Comparison of ENCODE assay signal across 18 cellular contexts in genomic region chr10:73863039-73863817, GRCh38. TPM values are rescaled to one million over a fixed set of nuclear protein-coding genes. Genes with fewer than 3 reads are reported as not detected.
A peak's percentile ranks its signal among the peaks of the same experiment; 100 is the strongest.
DNase-seq lines count a peak whose midpoint lies in the region; ATAC-seq and TF ChIP-seq lines count a peak whose summit lies in the region.
"Had no signal": no experiment of that assay in that cellular context is flagged by ENCODE, and none has a peak within 500 bp of the region (broad histone marks: within the 10 kb centered on the region; RNA-seq: fewer than 3 reads in every experiment).

No MANE protein-coding gene starts in this region.

- H3K4me1 Mint-ChIP-seq in CD4-positive, CD25-positive, alpha-beta regulatory T cell = peaks cover 4 to 92% (median 52%) of the 10 kb centered on the region in 4 donors
- H3K4me1 Mint-ChIP-seq in dendritic cell treated with granulocyte-macrophage colony-stimulating factor and Interleukin-4, amounts not matched to agents 40 ng/mL and 50 ng/mL, for 4 days (ENCODE audit: low read depth) = peaks cover 76% of the 10 kb centered on the region
- H3K4me1 Mint-ChIP-seq in WTC11 = peaks cover 22% of the 10 kb centered on the region

- H3F3A ChIP-seq in Loucy (ENCODE audit: low read depth) = peaks cover 10% of the 10 kb centered on the region

- H3K9ac ChIP-seq in Loucy (ENCODE audit: low read depth, low read length, poor library complexity, severe bottlenecking) = peak overlapping the region; percentile 81

- H3K36me3 Mint-ChIP-seq in CD4-positive, CD25-positive, alpha-beta regulatory T cell = peaks cover 20% of the 10 kb centered on the region
- H3K36me3 Mint-ChIP-seq in dendritic cell treated with granulocyte-macrophage colony-stimulating factor and Interleukin-4, amounts not matched to agents 40 ng/mL and 50 ng/mL, for 4 days (ENCODE audit: low read depth) = peaks cover 53% of the 10 kb centered on the region
- H3K36me3 Mint-ChIP-seq in WTC11 = peaks cover 28% of the 10 kb centered on the region

- peak overlapping the region; percentile 79 for H3K27ac ChIP-seq in CD4-positive, CD25-positive, alpha-beta regulatory T cell (ENCODE audit: insufficient read depth, low read length, poor library complexity, severe bottlenecking)
- H3K27ac ChIP-seq in sigmoid colon = peak overlapping the region; percentile 83 to 92 (median 88)
- H3K27ac ChIP-seq: gastrocnemius medialis, right atrium auricular region had no signal

- no peak overlapping the region for H3K4me3 ChIP-seq in CD4-positive, CD25-positive, alpha-beta regulatory T cell (ENCODE audit: low read depth, low read length)
- no peak overlapping the region for H3K4me3 ChIP-seq in Loucy (ENCODE audit: low read length, poor library complexity, severe bottlenecking)
- no peak overlapping the region for H3K4me3 ChIP-seq in sigmoid colon
- H3K4me3 ChIP-seq in HAP-1 = no peak overlapping the region
- H3K4me3 ChIP-seq: gastrocnemius medialis, lung, right atrium auricular region had no signal

- H3K9me2 ChIP-seq in Loucy (replicated peaks; ENCODE audit: low read depth, low read length) = no peaks in the 10 kb centered on the region

- 77 to 86% methylated on average over 5 of the region's 5 CpGs for WGBS in sigmoid colon, 2 donors

- no peaks in the 10 kb centered on the region for H3K27me3 ChIP-seq in CD4-positive, CD25-positive, alpha-beta regulatory T cell (ENCODE audit: control insufficient read depth, insufficient read depth, low read length)
- H3K27me3 ChIP-seq in Loucy (ENCODE audit: insufficient read depth, low read length, poor library complexity, severe bottlenecking) (no peaks in the 10 kb centered on the region), sigmoid colon (no peaks in the 10 kb centered on the region), HAP-1 (ENCODE audit: low read depth) (no peaks in the 10 kb centered on the region)
- H3K27me3 ChIP-seq: gastrocnemius medialis, right atrium auricular region had no signal

- intact Hi-C loops in dendritic cell treated with granulocyte-macrophage colony-stimulating factor and Interleukin-4, amounts not matched to agents 40 ng/mL and 50 ng/mL, for 4 days (cut with micrococcal nuclease) = no loop called here
- intact Hi-C loops in sigmoid colon (cut with DNase I) = no loop called here

- no peak for TF ChIP-seq POLR2A in sigmoid colon (IDR thresholded peaks at IDR 0.05)

- H3K9me3 Mint-ChIP-seq in CD4-positive, CD25-positive, alpha-beta regulatory T cell = no peaks in the 10 kb centered on the region
- no peaks in the 10 kb centered on the region for H3K9me3 Mint-ChIP-seq in dendritic cell treated with granulocyte-macrophage colony-stimulating factor and Interleukin-4, amounts not matched to agents 40 ng/mL and 50 ng/mL, for 4 days
- H3K9me3 Mint-ChIP-seq in WTC11 = no peaks in the 10 kb centered on the region
- H3K9me3 Mint-ChIP-seq: IgD-negative memory B cell had no signal

- DNase-seq in CD4-positive, CD25-positive, alpha-beta regulatory T cell = no peak
- DNase-seq in sigmoid colon (peak; percentile 53), left lobe of liver (ENCODE audit: low spot score) (no peak), HAP-1 (ENCODE audit: low spot score in 2 of 2) (no peak), WTC11 (ENCODE audit: low spot score) (no peak)
- DNase-seq: activated CD4-positive, alpha-beta T cell treated with anti-CD3 and anti-CD28 coated beads, Interleukin-2, amount 50 U/mL, for 48 hours; gastrocnemius medialis; NCI-H1048; NCI-H2227 treated with DMSO at 0.1 percent for 48 hours; SHP77; stimulated activated CD4-positive, alpha-beta T cell treated with anti-CD3 and anti-CD28 coated beads, Interleukin-2, amount 100 ng/mL, for 24 hours; stimulated activated CD8-positive, alpha-beta memory T cell treated with anti-CD3 and anti-CD28 coated beads, Interleukin-4, amount 100 ng/mL, for 48 hours had no signal

- in situ Hi-C loops in HAP-1 (cut with MboI; ENCODE audit: low sequenced_read_pairs) = no loop called here

- TF ChIP-seq CTCF in Loucy (conservative IDR thresholded peaks at IDR 0.05; ENCODE audit: low read length) = no peak
- TF ChIP-seq CTCF in sigmoid colon (IDR thresholded peaks at IDR 0.05) = no peak
- no peak for TF ChIP-seq CTCF in WTC11 (IDR thresholded peaks at IDR 0.05)

- CTCF ChIA-PET in WTC11 (lab: Charles Lee) = interaction anchor here (0.6 to 2.4 kb wide), 4 partner anchors 11 to 16 kb away, joined by 3 to 17 read pairs (median 4); partner anchors contain the start of gene CAMK2G

- no peaks in the 10 kb centered on the region for H3K27me3 Mint-ChIP-seq in CD4-positive, CD25-positive, alpha-beta regulatory T cell
- no peaks in the 10 kb centered on the region for H3K27me3 Mint-ChIP-seq in dendritic cell treated with granulocyte-macrophage colony-stimulating factor and Interleukin-4, amounts not matched to agents 40 ng/mL and 50 ng/mL, for 4 days
- H3K27me3 Mint-ChIP-seq in WTC11 (ENCODE audit: low read depth) = no peaks in the 10 kb centered on the region
- H3K27me3 Mint-ChIP-seq: IgD-negative memory B cell had no signal

- H3K9me3 ChIP-seq in CD4-positive, CD25-positive, alpha-beta regulatory T cell (ENCODE audit: control insufficient read depth in 2 of 2, low read length in 2 of 2) = no peaks in the 10 kb centered on the region
- no peaks in the 10 kb centered on the region for H3K9me3 ChIP-seq in Loucy (ENCODE audit: insufficient read depth, low read depth, low read length)
- no peaks in the 10 kb centered on the region for H3K9me3 ChIP-seq in sigmoid colon
- no peaks in the 10 kb centered on the region for H3K9me3 ChIP-seq in HAP-1
- H3K9me3 ChIP-seq: gastrocnemius medialis, right atrium auricular region had no signal

- H3K79me2 ChIP-seq in Loucy (ENCODE audit: insufficient read depth, low read length) = peaks cover 93% of the 10 kb centered on the region

- no peak for TF ChIP-seq EP300 in sigmoid colon (IDR thresholded peaks at IDR 0.05)

- H3K27ac Mint-ChIP-seq in CD4-positive, CD25-positive, alpha-beta regulatory T cell = peak overlapping the region; percentile 96 to 97 (median 97)
- H3K27ac Mint-ChIP-seq in dendritic cell treated with granulocyte-macrophage colony-stimulating factor and Interleukin-4, amounts not matched to agents 40 ng/mL and 50 ng/mL, for 4 days = peak overlapping the region; percentile 49
- no peak overlapping the region for H3K27ac Mint-ChIP-seq in WTC11

- H3K4me1 ChIP-seq in CD4-positive, CD25-positive, alpha-beta regulatory T cell (ENCODE audit: control insufficient read depth, insufficient read depth, low read length, poor library complexity, severe bottlenecking) = peaks cover 88% of the 10 kb centered on the region
- peaks cover 77% of the 10 kb centered on the region for H3K4me1 ChIP-seq in Loucy (ENCODE audit: insufficient read depth, low read length, poor library complexity, severe bottlenecking)
- H3K4me1 ChIP-seq in sigmoid colon = peaks cover 0 to 99% (median 97%) of the 10 kb centered on the region in 4 donors
- H3K4me1 ChIP-seq in HAP-1 = no peaks in the 10 kb centered on the region

- H3K4me3 Mint-ChIP-seq in CD4-positive, CD25-positive, alpha-beta regulatory T cell = peak overlapping the region in 3 of 4 donors; percentile 16 to 85 (median 53)
- H3K4me3 Mint-ChIP-seq in dendritic cell treated with granulocyte-macrophage colony-stimulating factor and Interleukin-4, amounts not matched to agents 40 ng/mL and 50 ng/mL, for 4 days = no peak overlapping the region
- no peak overlapping the region for H3K4me3 Mint-ChIP-seq in WTC11

- no peak overlapping the region for H2AFZ ChIP-seq in Loucy (ENCODE audit: low read length)

- peaks cover 45% of the 10 kb centered on the region for H3K36me3 ChIP-seq in CD4-positive, CD25-positive, alpha-beta regulatory T cell (ENCODE audit: control insufficient read depth, insufficient read depth, low read length)
- H3K36me3 ChIP-seq in Loucy (ENCODE audit: insufficient read depth, low read length) = peaks cover 46% of the 10 kb centered on the region; the same call in 1 of the 2 replicates
- H3K36me3 ChIP-seq in sigmoid colon = peaks cover 18 to 52% (median 35%) of the 10 kb centered on the region in 4 donors
- peaks cover 25% of the 10 kb centered on the region for H3K36me3 ChIP-seq in HAP-1 (replicated peaks)
- H3K36me3 ChIP-seq: gastrocnemius medialis had no signal

- ATAC-seq in CD4-positive, CD25-positive, alpha-beta regulatory T cell (ENCODE audit: low read depth in 2 of 2) = no peak
- ATAC-seq in left lobe of liver (no peak), WTC11 (no peak)
- ATAC-seq: gastrocnemius medialis, HCT116 had no signal

- POLR2A ChIA-PET in WTC11 (lab: Charles Lee) = no interaction called here

- peaks cover 4% of the 10 kb centered on the region for H4K20me1 ChIP-seq in Loucy (ENCODE audit: insufficient read depth, low read length, poor library complexity, severe bottlenecking)

- H3K4me2 ChIP-seq in Loucy (ENCODE audit: low read depth, low read length, poor library complexity, severe bottlenecking) = peak overlapping the region; percentile 12

TF ChIP-seq in WTC11, 78 proteins besides CTCF, POLR2A, EP300 and RAD21 (continues in another document):
- TF ChIP-seq ZBTB43 (CRISPR knock-in tag; IDR thresholded peaks at IDR 0.05) = no peak
- TF ChIP-seq CBFB (CRISPR knock-in tag; IDR thresholded peaks at IDR 0.05; ENCODE audit: low read depth) = no peak
- no peak for TF ChIP-seq GABPB1 (CRISPR knock-in tag; IDR thresholded peaks at IDR 0.05)

RNA-seq across cellular contexts. Expression of gene CAMK2G, which starts 11.1 kb away (rescaled TPM):
- 58.8 TPM for total RNA-seq in CD4-positive, CD25-positive, alpha-beta regulatory T cell
- 1 to 10 TPM; 4.3 to 5.3 (median 4.7) TPM for polyA plus RNA-seq in CD4-positive, CD25-positive, alpha-beta regulatory T cell
- total RNA-seq in sigmoid colon = 100 to 1,000 TPM; 153 to 221 (median 209) TPM
- polyA plus RNA-seq in sigmoid colon = 10 to 100 TPM; 14.4 to 34.8 (median 17.6) TPM
- 11.1 TPM for total RNA-seq in left lobe of liver
- total RNA-seq in WTC11 (2021) = 34.9 to 39.9 TPM (median 34.9 TPM) in 3 replicates

RNA-seq across cellular contexts. Expression of gene PLAU, which starts 47.7 kb away (rescaled TPM):
- total RNA-seq in CD4-positive, CD25-positive, alpha-beta regulatory T cell = 0.35 TPM
- polyA plus RNA-seq in CD4-positive, CD25-positive, alpha-beta regulatory T cell = not detected
- 1 to 10 TPM; 2.5 to 9.4 (median 3.7) TPM for total RNA-seq in sigmoid colon
- 10 to 100 TPM in 1 of 3 donors, 1 to 10 TPM in 2; 3.6 to 15.7 (median 9.9) TPM for polyA plus RNA-seq in sigmoid colon
- 0.50 TPM for total RNA-seq in left lobe of liver
- total RNA-seq in WTC11 (2021) = 15.0 to 18.0 TPM (median 16.2 TPM) in 3 replicates
- polyA plus RNA-seq: IgD-negative memory B cell had no signal

RNA-seq across cellular contexts. Expression of gene NDST2, which starts 51.8 kb away (rescaled TPM):
- total RNA-seq in CD4-positive, CD25-positive, alpha-beta regulatory T cell = 74.4 TPM
- 10 to 100 TPM; 20.6 to 28.5 (median 24.6) TPM for polyA plus RNA-seq in CD4-positive, CD25-positive, alpha-beta regulatory T cell
- total RNA-seq in sigmoid colon = 10 to 100 TPM; 23.9 to 56.2 (median 28.3) TPM
- 10 to 100 TPM in 2 of 3 donors, 1 to 10 TPM in 1; 3.9 to 21.0 (median 17.0) TPM for polyA plus RNA-seq in sigmoid colon
- total RNA-seq in left lobe of liver = 11.5 TPM
- 26.3 to 32.3 TPM (median 31.1 TPM) in 3 replicates for total RNA-seq in WTC11 (2021)

Comparison
In these comparisons a context has a peak if more than half of its experiments do, and no peak if none do; other contexts are left out.
1. H3K4me3 Mint-ChIP-seq: peak in CD4-positive, CD25-positive, alpha-beta regulatory T cell (3 of 4); none in dendritic cell treated with granulocyte-macrophage colony-stimulating factor and Interleukin-4, amounts not matched to agents 40 ng/mL and 50 ng/mL, for 4 days (single experiment) and WTC11 (single experiment).